In the genomic region with DNA sequence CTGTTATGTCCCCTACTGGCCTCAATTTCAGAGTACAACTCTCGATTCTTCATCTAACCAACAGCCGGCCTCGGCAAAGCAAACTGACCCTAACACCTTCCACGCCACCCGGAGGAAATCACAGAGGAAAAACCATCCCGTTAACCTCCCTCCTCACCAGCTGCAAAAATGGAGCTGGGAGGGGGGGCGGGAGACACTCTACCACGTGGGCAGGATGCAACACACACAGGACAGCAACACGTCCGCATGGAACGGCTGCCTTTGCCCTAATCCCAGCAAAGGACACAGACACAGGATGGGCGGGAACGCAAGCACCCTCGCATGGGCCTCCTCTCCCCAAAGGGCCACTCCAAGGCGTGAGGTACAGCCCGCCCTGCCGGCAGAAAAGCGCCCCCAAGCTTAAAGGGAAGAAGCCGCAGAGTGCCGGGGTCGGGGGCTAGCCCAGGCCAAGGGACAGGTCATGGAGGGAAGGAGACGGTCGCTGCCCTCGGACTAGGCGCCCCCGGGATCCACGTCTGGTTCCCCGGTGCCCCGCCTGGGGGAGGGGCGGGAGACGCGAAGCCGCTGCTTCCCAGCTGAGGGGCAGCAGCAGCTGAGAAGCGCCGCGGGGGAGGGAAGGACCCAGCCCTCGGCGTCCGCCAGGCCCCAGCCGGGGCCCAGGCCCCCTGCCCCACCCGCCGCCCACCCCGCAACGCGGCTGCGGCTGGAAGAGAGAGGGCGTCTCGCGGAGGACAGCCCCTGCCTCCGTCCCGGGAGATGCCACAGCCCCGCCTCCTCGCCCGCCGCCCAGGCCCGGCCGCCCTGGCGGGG, we compare ENCODE assay signal across 8 cellular contexts. TPM values are rescaled to one million over a fixed set of nuclear protein-coding genes. Genes with fewer than 3 reads are reported as not detected.
A peak's percentile ranks its signal among the peaks of the same experiment; 100 is the strongest.
DNase-seq lines count a peak whose midpoint lies in the region; TF ChIP-seq lines count a peak whose summit lies in the region.

No MANE protein-coding gene starts in this region.

- H3K36me3 ChIP-seq in KMS-11 (ENCODE audit: insufficient read depth) (no peaks in the 10 kb centered on the region), duodenal mucosa (ENCODE audit: control insufficient read depth in 1 of 2, insufficient read depth in 2 of 2, low read length in 2 of 2) (no peaks in the 10 kb centered on the region), liver (ENCODE audit: control insufficient read depth in 4 of 4, insufficient read depth in 3 of 4, low read depth in 1 of 4, low read length in 3 of 4) (no peaks in the 10 kb centered on the region)

- TF ChIP-seq CTCF in KMS-11 (conservative IDR thresholded peaks at IDR 0.05; ENCODE audit: low read depth, low read length) = no peak
- peak; percentile 5 for TF ChIP-seq CTCF in liver (IDR thresholded peaks at IDR 0.05; ENCODE audit: low read depth, low read length, missing input control)

- H3K9me3 ChIP-seq in duodenal mucosa (ENCODE audit: control insufficient read depth in 1 of 2, low read length in 2 of 2) (no peaks in the 10 kb centered on the region), liver (ENCODE audit: control insufficient read depth in 4 of 4, low read length in 3 of 4) (no peaks in the 10 kb centered on the region)

- H3K9ac ChIP-seq in KMS-11 = peak overlapping the region; percentile 68
- H3K9ac ChIP-seq in duodenal mucosa (ENCODE audit: low read depth in 1 of 2, low read length in 2 of 2) = peak overlapping the region; percentile 92 to 98
- H3K9ac ChIP-seq in liver (ENCODE audit: low read depth in 1 of 2, low read length in 2 of 2) = peak overlapping the region; percentile 64 to 91

- H3K27ac ChIP-seq in KMS-11 = peak overlapping the region; percentile 41; the same call in 1 of the 2 replicates
- peak overlapping the region; percentile 98 for H3K27ac ChIP-seq in duodenal mucosa (ENCODE audit: low read depth, low read length)
- H3K27ac ChIP-seq in liver (ENCODE audit: low read depth in 1 of 2, low read length in 2 of 2) = peak overlapping the region; percentile 98 to 99

- H3K79me2 ChIP-seq in KMS-11 (ENCODE audit: insufficient read depth, low read depth) = peaks cover 55% of the 10 kb centered on the region

- DNase-seq in SHP77 (lab: John Stamatoyannopoulos, UW) (peak; percentile 12 to 43), SHP77 treated with DMSO at 0.1 percent for 48 hours (lab: John Stamatoyannopoulos, UW) (no peak), GOT3 (lab: John Stamatoyannopoulos, UW) (peak; percentile 52), T-helper 2 cell (peak in 3 of 5 experiments; percentile 2 to 52 (median 25))
- DNase-seq in stimulated activated CD8-positive, alpha-beta memory T cell treated with anti-CD3 and anti-CD28 coated beads, Interleukin-12 subunit alpha, Interleukin-12 subunit beta, amount 100 ng/mL, for 4 hours (ENCODE audit: low read depth) = peak; percentile 17

- H2AFZ ChIP-seq in KMS-11 (ENCODE audit: low read depth) = peak overlapping the region; percentile 67

- peaks cover 5% of the 10 kb centered on the region for H4K20me1 ChIP-seq in KMS-11 (ENCODE audit: insufficient read depth)

- H3K4me3 ChIP-seq in KMS-11 (IDR thresholded peaks at IDR 0.05; ENCODE audit: insufficient read depth, low read depth, low read length) = peak overlapping the region; percentile 43
- H3K4me3 ChIP-seq in duodenal mucosa (ENCODE audit: low read depth in 1 of 2, low read length in 2 of 2) = peak overlapping the region; percentile 92 to 93
- H3K4me3 ChIP-seq in liver (ENCODE audit: low read depth in 1 of 3, low read length in 3 of 3) = peak overlapping the region; percentile 88 to 100 (median 95)

- WGBS in liver = under 1% methylated on average over 58 of the region's 58 CpGs

- no peak for TF ChIP-seq RAD21 in liver (IDR thresholded peaks at IDR 0.05)

- H3K27me3 ChIP-seq in KMS-11 (ENCODE audit: insufficient read depth, low read depth) = no peaks in the 10 kb centered on the region
- H3K27me3 ChIP-seq in duodenal mucosa (ENCODE audit: control insufficient read depth in 1 of 2, insufficient read depth in 2 of 2, low read length in 2 of 2) = no peaks in the 10 kb centered on the region
- H3K27me3 ChIP-seq in liver (ENCODE audit: control insufficient read depth in 4 of 4, insufficient read depth in 4 of 4, low read length in 3 of 4) = no peaks in the 10 kb centered on the region

- peak overlapping the region; percentile 76 for H3K4me2 ChIP-seq in KMS-11

- H3K4me1 ChIP-seq in KMS-11 (ENCODE audit: low read depth, poor library complexity, severe bottlenecking) (peaks cover 17% of the 10 kb centered on the region), duodenal mucosa (ENCODE audit: control insufficient read depth in 1 of 2, insufficient read depth in 2 of 2, low read length in 2 of 2) (peaks cover 16 to 22% of the 10 kb centered on the region in 2 donors), liver (ENCODE audit: control insufficient read depth in 4 of 4, insufficient read depth in 4 of 4, low read length in 3 of 4) (peaks cover 9 to 31% (median 19%) of the 10 kb centered on the region in 4 donors)

TF ChIP-seq in liver, 16 proteins besides CTCF, POLR2A, EP300 and RAD21:
- no peak for TF ChIP-seq EGR1 (IDR thresholded peaks at IDR 0.05; ENCODE audit: low read depth in 2 of 2)
- TF ChIP-seq JUND (IDR thresholded peaks at IDR 0.05) = no peak
- TF ChIP-seq GABPA (IDR thresholded peaks at IDR 0.05 in 1 of 2, conservative IDR thresholded peaks at IDR 0.05 in 1 of 2) = no peak
- TF ChIP-seq MAX (IDR thresholded peaks at IDR 0.05) = peak; percentile 63
- no peak for TF ChIP-seq FOXA2 (IDR thresholded peaks at IDR 0.05)
- TF ChIP-seq, protein P1, sequence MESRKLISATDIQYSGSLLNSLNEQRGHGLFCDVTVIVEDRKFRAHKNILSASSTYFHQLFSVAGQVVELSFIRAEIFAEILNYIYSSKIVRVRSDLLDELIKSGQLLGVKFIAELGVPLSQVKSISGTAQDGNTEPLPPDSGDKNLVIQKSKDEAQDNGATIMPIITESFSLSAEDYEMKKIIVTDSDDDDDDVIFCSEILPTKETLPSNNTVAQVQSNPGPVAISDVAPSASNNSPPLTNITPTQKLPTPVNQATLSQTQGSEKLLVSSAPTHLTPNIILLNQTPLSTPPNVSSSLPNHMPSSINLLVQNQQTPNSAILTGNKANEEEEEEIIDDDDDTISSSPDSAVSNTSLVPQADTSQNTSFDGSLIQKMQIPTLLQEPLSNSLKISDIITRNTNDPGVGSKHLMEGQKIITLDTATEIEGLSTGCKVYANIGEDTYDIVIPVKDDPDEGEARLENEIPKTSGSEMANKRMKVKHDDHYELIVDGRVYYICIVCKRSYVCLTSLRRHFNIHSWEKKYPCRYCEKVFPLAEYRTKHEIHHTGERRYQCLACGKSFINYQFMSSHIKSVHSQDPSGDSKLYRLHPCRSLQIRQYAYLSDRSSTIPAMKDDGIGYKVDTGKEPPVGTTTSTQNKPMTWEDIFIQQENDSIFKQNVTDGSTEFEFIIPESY (IDR thresholded peaks at IDR 0.05) = no peak
- peak in 1 of 2 donors; percentile 30 for TF ChIP-seq RXRA (IDR thresholded peaks at IDR 0.05)
- no peak for TF ChIP-seq NR2F2 (IDR thresholded peaks at IDR 0.05)
- TF ChIP-seq SP1 (IDR thresholded peaks at IDR 0.05) = no peak
- TF ChIP-seq, protein P2, sequence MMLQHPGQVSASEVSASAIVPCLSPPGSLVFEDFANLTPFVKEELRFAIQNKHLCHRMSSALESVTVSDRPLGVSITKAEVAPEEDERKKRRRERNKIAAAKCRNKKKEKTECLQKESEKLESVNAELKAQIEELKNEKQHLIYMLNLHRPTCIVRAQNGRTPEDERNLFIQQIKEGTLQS (IDR thresholded peaks at IDR 0.05) = no peak
- TF ChIP-seq FOXA1 (IDR thresholded peaks at IDR 0.05) = no peak
- no peak for TF ChIP-seq HNF4G (IDR thresholded peaks at IDR 0.05)
- TF ChIP-seq REST (IDR thresholded peaks at IDR 0.05) = no peak
- TF ChIP-seq TAF1 (conservative IDR thresholded peaks at IDR 0.05) = no peak
- TF ChIP-seq YY1 (IDR thresholded peaks at IDR 0.05) = peak; percentile 47
- TF ChIP-seq HNF4A (conservative IDR thresholded peaks at IDR 0.05) = no peak

RNA-seq across cellular contexts. Expression of gene FOXJ3, which starts 0.6 kb away (rescaled TPM):
- total RNA-seq in liver = 10 to 100 TPM; 15.2 to 16.8 TPM
- 1 to 10 TPM; 5.3 to 9.7 TPM for polyA plus RNA-seq in liver

RNA-seq across cellular contexts. Expression of gene RIMKLA, which starts 46.1 kb away (rescaled TPM):
- total RNA-seq in liver = under 1 TPM; 0.08 to 0.09 TPM
- under 1 TPM; 0.03 to 0.07 TPM for polyA plus RNA-seq in liver

Comparison
In these comparisons a context has a peak if more than half of its experiments do, and no peak if none do; other contexts are left out.
1. H3K27ac ChIP-seq: peak in every context shown above with its lines; median percentile 98 in liver; 98 in duodenal mucosa; 41 in KMS-11.
2. H3K4me3 ChIP-seq: peak in every context shown above with its lines; median percentile 95 in liver; 92 in duodenal mucosa; 43 in KMS-11.